11 cellular contexts compared by ENCODE assay signal in genomic region chr14:23052182-23052623, GRCh38. TPM values are rescaled to one million over a fixed set of nuclear protein-coding genes. Genes with fewer than 3 reads are reported as not detected.
DNase-seq lines count a peak whose midpoint lies in the region; ATAC-seq and TF ChIP-seq lines count a peak whose summit lies in the region.
"Had no signal": no experiment of that assay in that cellular context is flagged by ENCODE, and none has a peak within 500 bp of the region (broad histone marks: within the 10 kb centered on the region; RNA-seq: fewer than 3 reads in every experiment).

No MANE protein-coding gene starts in this region.

- no peak overlapping the region for H2AK5ac ChIP-seq in IMR-90 (ENCODE audit: low read depth, low read length)

- no peaks in the 10 kb centered on the region; the same call in 1 of the 2 replicates for H4K20me1 ChIP-seq in IMR-90 (ENCODE audit: insufficient read depth, low read length)

- peaks cover 0 to 19% of the 10 kb centered on the region in 2 experiments; a peak in 2 of 4 replicates for H3K79me1 ChIP-seq in IMR-90 (ENCODE audit: low read depth in 1 of 2, low read length in 2 of 2)

- DNase-seq in IMR-90, result no peak
- peak; percentile 46 for DNase-seq in ecto neural progenitor cell (ENCODE audit: low spot score)
- DNase-seq in nephron progenitor cell, result peak; percentile 35
- no peak for DNase-seq in SKM-1 (lab: John Stamatoyannopoulos, UW; ENCODE audit: unreplicated experiment)
- DNase-seq in DMS79 treated with DMSO at 0.1 percent for 48 hours (lab: John Stamatoyannopoulos, UW), result no peak
- DNase-seq in NCI-H2107 (lab: John Stamatoyannopoulos, UW), result no peak
- DNase-seq: activated CD8-positive, alpha-beta T cell treated with anti-CD3 and anti-CD28 coated beads for 36 hours; DMS79; kidney glomerular epithelial cell; occipital lobe had no signal

- CTCF ChIA-PET in IMR-90 (lab: Yijun Ruan, JAX), result interaction anchor here (1.4 to 1.5 kb wide), 2 partner anchors 57 to 59 kb away, joined by 4 to 5 read pairs; no protein-coding TSS in a partner anchor

- dilution Hi-C loops in IMR-90 (cut with HindIII; ENCODE audit: low sequenced_read_pairs, unreplicated experiment), result no loop called here

- no peak overlapping the region for H4K91ac ChIP-seq in IMR-90 (ENCODE audit: insufficient read depth, low read depth, low read length)

- TF ChIP-seq CTCF in IMR-90 (conservative IDR thresholded peaks at IDR 0.05; ENCODE audit: low read depth, low read length), result 0 out of 2 replicates have a peak, but pooled peaks have one; percentile 3
- TF ChIP-seq CTCF in nephron progenitor cell (IDR thresholded peaks at IDR 0.05), result peak; percentile 10

- H3K4me2 ChIP-seq in IMR-90 (ENCODE audit: low read depth, low read length), result no peak overlapping the region

- H3K4me3 Mint-ChIP-seq in nephron progenitor cell, result peak overlapping the region; percentile 11
- H3K4me3 Mint-ChIP-seq: activated CD8-positive, alpha-beta T cell treated with anti-CD3 and anti-CD28 coated beads for 36 hours had no signal

- H3K36me3 Mint-ChIP-seq in nephron progenitor cell (ENCODE audit: low read depth), result peaks cover 52% of the 10 kb centered on the region

- peaks cover 11% of the 10 kb centered on the region for H3K4me1 ChIP-seq in IMR-90 (ENCODE audit: control insufficient read depth, insufficient read depth, low read length)

- H3K27ac Mint-ChIP-seq in nephron progenitor cell, result peak overlapping the region; percentile 95
- H3K27ac Mint-ChIP-seq: activated CD8-positive, alpha-beta T cell treated with anti-CD3 and anti-CD28 coated beads for 36 hours had no signal

- no peak overlapping the region for H3K14ac ChIP-seq in IMR-90 (replicated peaks; ENCODE audit: low read depth, low read length)

- no TSS peak for BruUV-seq in IMR-90 (replicated peaks; lab: Mats Ljungman, UMichigan)

- POLR2A ChIA-PET in IMR-90 (lab: Charles Lee; ENCODE audit: unreplicated experiment), result interaction anchor here (1.0 kb wide), 1 partner anchor 122 kb away, joined by 4 read pairs; no protein-coding TSS in a partner anchor

- H2AK9ac ChIP-seq in IMR-90 (replicated peaks; ENCODE audit: low read depth, low read length, poor library complexity), result peak overlapping the region; percentile 23

- H4K8ac ChIP-seq in IMR-90 (ENCODE audit: low read depth in 2 of 2, low read length in 2 of 2), result no peak overlapping the region

- peaks cover 3% of the 10 kb centered on the region for H3K9me3 Mint-ChIP-seq in nephron progenitor cell
- H3K9me3 Mint-ChIP-seq: activated CD8-positive, alpha-beta T cell treated with anti-CD3 and anti-CD28 coated beads for 36 hours had no signal

- 60% methylated on average over 2 of the region's 14 CpGs; no CpG with 5 or more reads in 1 of the 2 experiments for WGBS in IMR-90 (ENCODE audit: extremely low coverage in 2 of 2, insufficient read length in 1 of 2), 2 experiments

- TF ChIP-seq RAD21 in IMR-90 (IDR thresholded peaks at IDR 0.05; ENCODE audit: low read length), result peak; percentile 27; the same call in 1 of the 2 replicates

- H3K23ac ChIP-seq in IMR-90 (ENCODE audit: low read depth, low read length), result no peak overlapping the region

- H3K27ac ChIP-seq in IMR-90 (ENCODE audit: insufficient read depth, low read length), result no peak overlapping the region

- H3K36me3 ChIP-seq in IMR-90 (ENCODE audit: control insufficient read depth, insufficient read depth, low read length), result peaks cover 2% of the 10 kb centered on the region; the same call in 1 of the 2 replicates

- in situ Hi-C loops in IMR-90 (cut with MboI; ENCODE audit: low sequenced_read_pairs), result loop anchor here (5.0 kb wide), 1 partner anchor 60 kb away; no protein-coding TSS in a partner anchor

- H3K18ac ChIP-seq in IMR-90 (ENCODE audit: low read depth, low read length), result no peak overlapping the region

- H2AFZ ChIP-seq in IMR-90 (replicated peaks; ENCODE audit: low read length, poor library complexity), result no peak overlapping the region

- H3K4me3 ChIP-seq in IMR-90 (ENCODE audit: insufficient read depth, low read depth, low read length), result no peak overlapping the region

- H3K4me1 Mint-ChIP-seq in nephron progenitor cell, result peaks cover 58% of the 10 kb centered on the region

- H3K9me1 ChIP-seq in IMR-90 (ENCODE audit: insufficient read depth, low read length), result peaks cover 3% of the 10 kb centered on the region; the same call in 1 of the 2 replicates

- no peak overlapping the region for H2BK15ac ChIP-seq in IMR-90 (ENCODE audit: low read depth, low read length)

- H2BK120ac ChIP-seq in IMR-90 (ENCODE audit: low read depth, low read length), result no peak overlapping the region

- H3K56ac ChIP-seq in IMR-90 (ENCODE audit: extremely low read depth, insufficient read depth, low read length), result no peak overlapping the region

- no peak for TF ChIP-seq POLR2A in IMR-90 (IDR thresholded peaks at IDR 0.05; ENCODE audit: low read depth, low read length)

- H3K27me3 Mint-ChIP-seq in nephron progenitor cell (ENCODE audit: low read depth, poor library complexity), result peaks cover 3% of the 10 kb centered on the region

- no peak overlapping the region for H3K4ac ChIP-seq in IMR-90 (ENCODE audit: low read depth, low read length)

- no peak overlapping the region for H2BK20ac ChIP-seq in IMR-90 (ENCODE audit: low read depth, low read length)

- no peak overlapping the region for H4K5ac ChIP-seq in IMR-90 (ENCODE audit: low read depth, low read length)

- H3K9ac ChIP-seq in IMR-90 (ENCODE audit: low read depth, low read length), result no peak overlapping the region

- intact Hi-C loops in IMR-90 (cut with micrococcal nuclease), result loop anchor here (1.0 kb wide), 1 partner anchor 34 kb away; no protein-coding TSS in a partner anchor

- H2BK5ac ChIP-seq in IMR-90 (ENCODE audit: low read depth, low read length, poor library complexity, severe bottlenecking), result no peak overlapping the region

- no peaks in the 10 kb centered on the region for H3K9me3 ChIP-seq in IMR-90 (ENCODE audit: control insufficient read depth, insufficient read depth, low read length)

- H3K27me3 ChIP-seq in IMR-90 (ENCODE audit: control insufficient read depth, insufficient read depth, low read length), result no peaks in the 10 kb centered on the region

- no peak for ATAC-seq in IMR-90 (ENCODE audit: low read depth)
- ATAC-seq: activated CD8-positive, alpha-beta T cell treated with anti-CD3 and anti-CD28 coated beads for 36 hours had no signal

TF ChIP-seq in IMR-90, 13 proteins besides CTCF, POLR2A, EP300 and RAD21:
- TF ChIP-seq USF2 (IDR thresholded peaks at IDR 0.05; ENCODE audit: low read depth, low read length), result no peak

RNA-seq across cellular contexts. Expression of gene CDH24, which starts 5.1 kb away (rescaled TPM):
- total RNA-seq in IMR-90 (2012; rRNA removed), result 3.6 and 3.9 TPM in 2 replicates
- polyA plus RNA-seq in IMR-90 (2012; rRNA removed), result 24.4 and 30.0 TPM in 2 replicates
- polyA plus RNA-seq in IMR-90 (2012; cell fraction: cytosol; rRNA removed), result 11.1 and 16.7 TPM in 2 replicates
- 239 and 468 TPM in 2 replicates for polyA plus RNA-seq in IMR-90 (2012; cell fraction: nucleus; rRNA removed; ENCODE audit: low replicate concordance)

RNA-seq across cellular contexts. Expression of gene PSMB11, which starts 10.2 kb away (rescaled TPM):
- total RNA-seq in IMR-90 (2012; rRNA removed), result not detected in 2 replicates
- polyA plus RNA-seq in IMR-90 (2012; rRNA removed), result not detected in 2 replicates
- 0.01 TPM in 1 of 2 replicates, not detected in the other for polyA plus RNA-seq in IMR-90 (2012; cell fraction: cytosol; rRNA removed)
- polyA plus RNA-seq in IMR-90 (2012; cell fraction: nucleus; rRNA removed; ENCODE audit: low replicate concordance), result not detected in 2 replicates
- total RNA-seq: activated CD8-positive, alpha-beta T cell treated with anti-CD3 and anti-CD28 coated beads for 36 hours; occipital lobe; T-helper 1 cell treated with Interleukin-12 subunit alpha and Interleukin-12 subunit beta and Interleukin-4 antibody, amounts not matched to agents 30 ng/mL and 1 ng/mL, for 36 hours had no signal

RNA-seq across cellular contexts. Expression of gene PSMB5, which starts 17.5 kb away (rescaled TPM):
- 268 and 310 TPM in 2 replicates for total RNA-seq in IMR-90 (2012; rRNA removed)
- 321 and 335 TPM in 2 replicates for polyA plus RNA-seq in IMR-90 (2012; rRNA removed)
- polyA plus RNA-seq in IMR-90 (2012; cell fraction: cytosol; rRNA removed), result 284 and 429 TPM in 2 replicates
- 118 and 128 TPM in 2 replicates for polyA plus RNA-seq in IMR-90 (2012; cell fraction: nucleus; rRNA removed; ENCODE audit: low replicate concordance)

RNA-seq across cellular contexts. Expression of gene C14orf93, which starts 42.3 kb away (rescaled TPM):
- total RNA-seq in IMR-90 (2012; rRNA removed), result 4.7 and 5.7 TPM in 2 replicates
- polyA plus RNA-seq in IMR-90 (2012; rRNA removed), result 4.7 and 5.4 TPM in 2 replicates
- 3.8 and 5.1 TPM in 2 replicates for polyA plus RNA-seq in IMR-90 (2012; cell fraction: cytosol; rRNA removed)
- polyA plus RNA-seq in IMR-90 (2012; cell fraction: nucleus; rRNA removed; ENCODE audit: low replicate concordance), result 10.0 and 12.8 TPM in 2 replicates

RNA-seq across cellular contexts. Expression of gene ACIN1, which starts 42.7 kb away (rescaled TPM):
- 71.9 and 73.8 TPM in 2 replicates for total RNA-seq in IMR-90 (2012; rRNA removed)
- 167 and 185 TPM in 2 replicates for polyA plus RNA-seq in IMR-90 (2012; rRNA removed)
- 47.0 and 54.1 TPM in 2 replicates for polyA plus RNA-seq in IMR-90 (2012; cell fraction: cytosol; rRNA removed)
- polyA plus RNA-seq in IMR-90 (2012; cell fraction: nucleus; rRNA removed; ENCODE audit: low replicate concordance), result 631 and 1,195 TPM in 2 replicates

Comparison
In these comparisons a context has a peak if more than half of its experiments do, and no peak if none do; other contexts are left out.
1. DNase-seq: peak in ecto neural progenitor cell (single experiment) and nephron progenitor cell (single experiment); none in IMR-90 (single experiment), SKM-1 (single experiment), DMS79 treated with DMSO at 0.1 percent for 48 hours (single experiment) and NCI-H2107 (single experiment).